8 cellular contexts compared by ENCODE assay signal in the genomic region with DNA sequence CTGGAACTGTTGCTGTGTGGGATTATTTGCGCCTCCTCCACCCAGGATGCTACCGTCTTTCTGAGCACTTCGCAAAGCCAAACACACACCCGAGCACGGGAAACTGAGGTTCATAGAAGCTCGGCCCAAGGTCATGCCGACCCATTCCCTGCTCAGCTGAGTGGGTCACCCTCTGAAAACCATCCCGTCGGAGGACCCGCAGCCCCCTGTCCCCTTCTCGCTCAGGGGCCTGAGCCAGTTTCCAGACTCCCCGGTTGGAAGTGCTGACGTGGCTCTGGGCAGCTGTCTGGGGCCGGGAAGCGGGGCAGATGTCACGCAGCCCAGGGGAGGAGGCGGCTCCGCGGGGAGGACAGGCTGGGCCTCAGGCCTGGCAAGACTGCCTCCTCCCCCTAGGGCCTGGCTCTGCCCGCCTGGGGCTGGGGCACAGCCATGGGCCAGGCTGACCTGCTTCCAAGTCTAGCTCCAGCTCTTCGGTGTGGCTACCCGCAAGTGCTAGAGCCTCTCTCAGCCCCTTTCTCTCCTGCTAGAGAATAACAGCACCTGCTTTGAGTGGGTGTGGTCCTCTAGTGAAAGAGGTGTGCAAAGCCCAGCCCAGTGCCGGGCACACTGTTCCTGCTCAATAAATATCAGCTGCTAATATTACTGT. TPM values are rescaled to one million over a fixed set of nuclear protein-coding genes. Genes with fewer than 3 reads are reported as not detected.
DNase-seq lines count a peak whose midpoint lies in the region; ATAC-seq and TF ChIP-seq lines count a peak whose summit lies in the region.

No MANE protein-coding gene starts in this region.

- peaks cover 44% of the 10 kb centered on the region for H3K4me1 Mint-ChIP-seq in activated CD8-positive, alpha-beta T cell treated with anti-CD3 and anti-CD28 coated beads for 36 hours (ENCODE audit: low read depth)
- H3K4me1 Mint-ChIP-seq in activated CD8-positive, alpha-beta T cell treated with anti-CD3 and anti-CD28 coated beads, Interleukin-2, amount 10 ng/mL, durations not matched to agents 7 days and 5 days (ENCODE audit: low read depth): peaks cover 38% of the 10 kb centered on the region

- peak in 1 of 4 donors; percentile 54 for TF ChIP-seq POLR2A in esophagus squamous epithelium (IDR thresholded peaks at IDR 0.05)

- H3K9ac ChIP-seq in mucosa of rectum (ENCODE audit: low read depth in 1 of 2, low read length in 2 of 2): peak overlapping the region; percentile 68 to 81

- peaks cover under 1% of the 10 kb centered on the region for H3K36me3 Mint-ChIP-seq in activated CD8-positive, alpha-beta T cell treated with anti-CD3 and anti-CD28 coated beads for 36 hours (ENCODE audit: low read depth)
- H3K36me3 Mint-ChIP-seq in activated CD8-positive, alpha-beta T cell treated with anti-CD3 and anti-CD28 coated beads, Interleukin-2, amount 10 ng/mL, durations not matched to agents 7 days and 5 days (ENCODE audit: low read depth): peaks cover 11% of the 10 kb centered on the region

- H3K4me1 ChIP-seq in esophagus squamous epithelium (peaks cover 42 to 83% (median 47%) of the 10 kb centered on the region in 3 donors), mucosa of rectum (ENCODE audit: control insufficient read depth in 2 of 2, insufficient read depth in 2 of 2, low read length in 2 of 2) (peaks cover 67 to 71% of the 10 kb centered on the region in 2 donors), upper lobe of right lung (peaks cover 32% of the 10 kb centered on the region)

- H3K27ac ChIP-seq in esophagus squamous epithelium: peak overlapping the region; percentile 75 to 91 (median 84)
- H3K27ac ChIP-seq in mucosa of rectum (ENCODE audit: low read depth in 2 of 2, low read length in 2 of 2): peak overlapping the region; percentile 96 to 97
- H3K27ac ChIP-seq in upper lobe of right lung: peak overlapping the region; percentile 81

- peak overlapping the region; percentile 59 for H3K27ac Mint-ChIP-seq in activated CD8-positive, alpha-beta T cell treated with anti-CD3 and anti-CD28 coated beads for 36 hours
- no peak overlapping the region for H3K27ac Mint-ChIP-seq in activated CD8-positive, alpha-beta T cell treated with anti-CD3 and anti-CD28 coated beads, Interleukin-2, amount 10 ng/mL, durations not matched to agents 7 days and 5 days

- no peaks in the 10 kb centered on the region for H3K27me3 Mint-ChIP-seq in activated CD8-positive, alpha-beta T cell treated with anti-CD3 and anti-CD28 coated beads for 36 hours
- no peaks in the 10 kb centered on the region for H3K27me3 Mint-ChIP-seq in activated CD8-positive, alpha-beta T cell treated with anti-CD3 and anti-CD28 coated beads, Interleukin-2, amount 10 ng/mL, durations not matched to agents 7 days and 5 days (ENCODE audit: low read depth)

- no peak for TF ChIP-seq CTCF in activated CD8-positive, alpha-beta T cell treated with anti-CD3 and anti-CD28 coated beads for 36 hours (IDR thresholded peaks at IDR 0.05)
- TF ChIP-seq CTCF in esophagus squamous epithelium (IDR thresholded peaks at IDR 0.05) (no peak), upper lobe of right lung (IDR thresholded peaks at IDR 0.05) (no peak)

- H3K4me3 Mint-ChIP-seq in activated CD8-positive, alpha-beta T cell treated with anti-CD3 and anti-CD28 coated beads for 36 hours: peak overlapping the region; percentile 35
- H3K4me3 Mint-ChIP-seq in activated CD8-positive, alpha-beta T cell treated with anti-CD3 and anti-CD28 coated beads, Interleukin-2, amount 10 ng/mL, durations not matched to agents 7 days and 5 days: no peak overlapping the region

- H3K36me3 ChIP-seq in esophagus squamous epithelium: no peaks in the 10 kb centered on the region
- H3K36me3 ChIP-seq in mucosa of rectum (ENCODE audit: control insufficient read depth in 2 of 2, insufficient read depth in 2 of 2, low read length in 2 of 2): no peaks in the 10 kb centered on the region
- no peaks in the 10 kb centered on the region for H3K36me3 ChIP-seq in upper lobe of right lung

- H3K9me3 ChIP-seq in esophagus squamous epithelium: no peaks in the 10 kb centered on the region
- H3K9me3 ChIP-seq in mucosa of rectum (ENCODE audit: control insufficient read depth in 2 of 2, low read length in 2 of 2): no peaks in the 10 kb centered on the region
- H3K9me3 ChIP-seq in upper lobe of right lung: no peaks in the 10 kb centered on the region

- no peak for DNase-seq in activated CD8-positive, alpha-beta T cell treated with anti-CD3 and anti-CD28 coated beads for 36 hours
- DNase-seq in activated CD8-positive, alpha-beta T cell treated with anti-CD3 and anti-CD28 coated beads, Interleukin-2, amount 10 ng/mL, durations not matched to agents 7 days and 5 days: no peak
- DNase-seq in SK-N-DZ (ENCODE audit: low spot score) (peak; percentile 64), esophagus squamous epithelium (lab: John Stamatoyannopoulos, UW) (no peak), upper lobe of right lung (peak; percentile 91)

- ATAC-seq in activated CD8-positive, alpha-beta T cell treated with anti-CD3 and anti-CD28 coated beads for 36 hours: no peak
- no peak for ATAC-seq in activated CD8-positive, alpha-beta T cell treated with anti-CD3 and anti-CD28 coated beads, Interleukin-2, amount 10 ng/mL, durations not matched to agents 7 days and 5 days
- ATAC-seq in HG03432 (IDR thresholded peaks at IDR 0.05; ENCODE audit: unreplicated experiment): peak; percentile 20
- peak; percentile 76 for ATAC-seq in upper lobe of right lung
- ATAC-seq in HG02623 (IDR thresholded peaks at IDR 0.05; ENCODE audit: unreplicated experiment): no peak

- H3K4me3 ChIP-seq in esophagus squamous epithelium (peak overlapping the region; percentile 26 to 76 (median 50)), mucosa of rectum (ENCODE audit: low read length in 2 of 2) (peak overlapping the region; percentile 72 to 73), upper lobe of right lung (peak overlapping the region; percentile 53)

- intact Hi-C loops in activated CD8-positive, alpha-beta T cell treated with anti-CD3 and anti-CD28 coated beads for 36 hours (cut with micrococcal nuclease): loop anchor here (5.0 kb wide), 1 partner anchor 109 kb away; no protein-coding TSS in a partner anchor
- intact Hi-C loops in esophagus squamous epithelium (cut with DNase I) (no loop called here), upper lobe of right lung (cut with DNase I) (loop anchor here (10.0 kb wide), 1 partner anchor 57 kb away; no protein-coding TSS in a partner anchor)

- CTCF ChIA-PET in activated CD8-positive, alpha-beta T cell treated with anti-CD3 and anti-CD28 coated beads for 36 hours (lab: Charles Lee): interaction anchor here (0.7 to 9.9 kb wide), 10 partner anchors 9 to 202 kb away, joined by 3 to 211 read pairs (median 18); partner anchors contain the start of gene CXXC5
- CTCF ChIA-PET in activated CD8-positive, alpha-beta T cell treated with anti-CD3 and anti-CD28 coated beads, Interleukin-2, amount 10 ng/mL, durations not matched to agents 7 days and 5 days (lab: Charles Lee): interaction anchor here (1.0 to 8.1 kb wide), 6 partner anchors 7 to 216 kb away, joined by 3 to 185 read pairs (median 6); partner anchors contain the start of gene CXXC5

- no peaks in the 10 kb centered on the region for H3K27me3 ChIP-seq in esophagus squamous epithelium
- no peaks in the 10 kb centered on the region for H3K27me3 ChIP-seq in mucosa of rectum (ENCODE audit: control insufficient read depth in 2 of 2, insufficient read depth in 2 of 2, low read length in 2 of 2)
- H3K27me3 ChIP-seq in upper lobe of right lung: no peaks in the 10 kb centered on the region

- WGBS in esophagus squamous epithelium, 2 donors: 10 to 17% methylated on average over 1 to 9 of the region's 23 CpGs

- H3K9me3 Mint-ChIP-seq in activated CD8-positive, alpha-beta T cell treated with anti-CD3 and anti-CD28 coated beads for 36 hours: no peaks in the 10 kb centered on the region
- H3K9me3 Mint-ChIP-seq in activated CD8-positive, alpha-beta T cell treated with anti-CD3 and anti-CD28 coated beads, Interleukin-2, amount 10 ng/mL, durations not matched to agents 7 days and 5 days (ENCODE audit: insufficient read depth): no peaks in the 10 kb centered on the region

- POLR2A ChIA-PET in activated CD8-positive, alpha-beta T cell treated with anti-CD3 and anti-CD28 coated beads for 36 hours (lab: Charles Lee): interaction anchor here (0.6 to 6.6 kb wide), 6 partner anchors 12 to 183 kb away, joined by 3 to 87 read pairs (median 3); partner anchors contain the start of gene CXXC5
- POLR2A ChIA-PET in activated CD8-positive, alpha-beta T cell treated with anti-CD3 and anti-CD28 coated beads, Interleukin-2, amount 10 ng/mL, durations not matched to agents 7 days and 5 days (lab: Charles Lee): interaction anchor here (0.8 to 2.3 kb wide), 6 partner anchors 8 to 156 kb away, joined by 3 to 12 read pairs (median 4); partner anchors contain the start of genes CXXC5 and STING1

RNA-seq across cellular contexts. Expression of gene CXXC5, which starts 9.9 kb away (rescaled TPM):
- total RNA-seq in activated CD8-positive, alpha-beta T cell treated with anti-CD3 and anti-CD28 coated beads for 36 hours: 1 to 10 TPM; 3.5 to 4.3 TPM
- total RNA-seq in activated CD8-positive, alpha-beta T cell treated with anti-CD3 and anti-CD28 coated beads, Interleukin-2, amount 10 ng/mL, durations not matched to agents 7 days and 5 days: 1 to 10 TPM; 1.2 to 2.0 TPM
- polyA plus RNA-seq in SK-N-DZ (2014; cell fraction: cytosol; rRNA removed): 24.9 and 31.1 TPM in 2 replicates
- 15.4 and 23.8 TPM in 2 replicates for polyA plus RNA-seq in SK-N-DZ (2014; cell fraction: nucleus; rRNA removed)
- 10 to 100 TPM; 13.9 to 40.4 (median 22.9) TPM for total RNA-seq in esophagus squamous epithelium
- total RNA-seq in upper lobe of right lung: 30.6 TPM

Comparison
In these comparisons a context has a peak if more than half of its experiments do, and no peak if none do; other contexts are left out.
1. ATAC-seq: peak in HG03432 (single experiment) and upper lobe of right lung (single experiment); none in activated CD8-positive, alpha-beta T cell treated with anti-CD3 and anti-CD28 coated beads for 36 hours (single experiment), activated CD8-positive, alpha-beta T cell treated with anti-CD3 and anti-CD28 coated beads, Interleukin-2, amount 10 ng/mL, durations not matched to agents 7 days and 5 days (single experiment) and HG02623 (single experiment).
2. DNase-seq: peak in SK-N-DZ (single experiment) and upper lobe of right lung (single experiment); none in activated CD8-positive, alpha-beta T cell treated with anti-CD3 and anti-CD28 coated beads for 36 hours (single experiment), activated CD8-positive, alpha-beta T cell treated with anti-CD3 and anti-CD28 coated beads, Interleukin-2, amount 10 ng/mL, durations not matched to agents 7 days and 5 days (single experiment) and esophagus squamous epithelium (single experiment).
3. Peak in every context shown above with its lines, with median percentiles within 50 percentile points of each other: H3K27ac ChIP-seq and H3K4me3 ChIP-seq.